In genomic region chr3:43523454-43524053, GRCh38 we compare ENCODE assay signal across 9 cellular contexts.
A peak's percentile ranks its signal among the peaks of the same experiment; 100 is the strongest.
DNase-seq lines count a peak whose midpoint lies in the region; ATAC-seq and TF ChIP-seq lines count a peak whose summit lies in the region.
"Had no signal": no experiment of that assay in that cellular context is flagged by ENCODE, and none has a peak within 500 bp of the region (broad histone marks: within the 10 kb centered on the region; RNA-seq: fewer than 3 reads in every experiment).

No MANE protein-coding gene starts in this region.

- H3K36me3 ChIP-seq in tibial artery: peaks cover 0 to 9% (median under 1%) of the 10 kb centered on the region in 3 donors

- TF ChIP-seq CTCF in fibroblast of pulmonary artery (IDR thresholded peaks at IDR 0.05; ENCODE audit: low read length, missing control alignments): no peak
- TF ChIP-seq CTCF in tibial artery (IDR thresholded peaks at IDR 0.05): no peak

- ATAC-seq in GM18870 (IDR thresholded peaks at IDR 0.05; ENCODE audit: unreplicated experiment) (peak; percentile 87), GM21576 (IDR thresholded peaks at IDR 0.05; ENCODE audit: unreplicated experiment) (peak; percentile 82), HG03432 (IDR thresholded peaks at IDR 0.05; ENCODE audit: unreplicated experiment) (peak; percentile 96)

- DNase-seq in fibroblast of pulmonary artery (ENCODE audit: low read depth): peak; percentile 8
- DNase-seq in tibial artery: no peak
- no peak for DNase-seq in SW 1271 (lab: John Stamatoyannopoulos, UW)
- no peak for DNase-seq in kidney glomerular epithelial cell (lab: John Stamatoyannopoulos, UW)
- DNase-seq in NCI-H1694 treated with DMSO at 0.1 percent for 48 hours (lab: John Stamatoyannopoulos, UW): no peak
- DNase-seq: NCI-H510A treated with DMSO at 0.1 percent for 48 hours had no signal

- intact Hi-C loops in tibial artery (cut with DNase I; ENCODE audit: low total_unique reads): no loop called here

- H3K27me3 ChIP-seq in tibial artery: no peaks in the 10 kb centered on the region

- H3K9me3 ChIP-seq in tibial artery: peaks cover 0 to 8% (median 4%) of the 10 kb centered on the region in 3 donors

- H3K27ac ChIP-seq in tibial artery: no peak overlapping the region

- H3K4me1 ChIP-seq in tibial artery: no peaks in the 10 kb centered on the region

- no peak overlapping the region for H3K4me3 ChIP-seq in fibroblast of pulmonary artery (replicated peaks; ENCODE audit: low read depth, low read length)
- H3K4me3 ChIP-seq in tibial artery: no peak overlapping the region
